ENCODE assay signal across 17 cellular contexts in genomic region chr1:3869751-3870301, GRCh38. TPM values are rescaled to one million over a fixed set of nuclear protein-coding genes. Genes with fewer than 3 reads are reported as not detected.
DNase-seq lines count a peak whose midpoint lies in the region; ATAC-seq, FAIRE-seq and TF ChIP-seq lines count a peak whose summit lies in the region.
"Had no signal": no experiment of that assay in that cellular context is flagged by ENCODE, and none has a peak within 500 bp of the region (broad histone marks: within the 10 kb centered on the region; RNA-seq: fewer than 3 reads in every experiment).

No MANE protein-coding gene starts in this region.

- H3K4me3 Mint-ChIP-seq in activated CD4-positive, alpha-beta T cell treated with anti-CD3 and anti-CD28 coated beads, Interleukin-2, amount 10 ng/mL, durations not matched to agents 24 days and 14 days: no peak overlapping the region
- no peak overlapping the region for H3K4me3 Mint-ChIP-seq in type B pancreatic cell
- H3K4me3 Mint-ChIP-seq: stimulated activated naive CD8-positive, alpha-beta T cell treated with anti-CD3 and anti-CD28 coated beads, Interleukin-15, amount 100 ng/mL, for 72 hours; T-helper 1 cell treated with Interleukin-12 subunit alpha and Interleukin-12 subunit beta and Interleukin-4 antibody, amounts not matched to agents 30 μg/mL and 1 μg/mL, for 36 hours had no signal

- H4K20me1 ChIP-seq in K562 (replicated peaks; ENCODE audit: control insufficient read depth, insufficient read depth, low read length): no peaks in the 10 kb centered on the region

- no peak overlapping the region for H3K56ac ChIP-seq in mesendoderm (ENCODE audit: low read length)

- H3K4me2 ChIP-seq in K562 (ENCODE audit: insufficient read depth, low read length): peak overlapping the region; percentile 46
- no peak overlapping the region for H3K4me2 ChIP-seq in mesendoderm (ENCODE audit: low read length)

- peaks cover 2% of the 10 kb centered on the region; the same call in 1 of the 2 replicates for H3K9me3 ChIP-seq in K562 (replicated peaks; ENCODE audit: control insufficient read depth, insufficient read depth, low read depth, low read length)
- H3K9me3 ChIP-seq: psoas muscle had no signal

- peak overlapping the region; percentile 47; the same call in 1 of the 2 replicates for H2AFZ ChIP-seq in K562 (ENCODE audit: low read depth, low read length)

- CTCF ChIA-PET in K562 (lab: Yijun Ruan, JAX; ENCODE audit: low intra/inter-chr PET ratio): interaction anchor here (2.0 kb wide), 1 partner anchor 12 kb away, joined by 6 read pairs; the partner anchor contains the start of genes CEP104 and DFFB

- TF ChIP-seq CTCF in K562 (IDR thresholded peaks at IDR 0.05 in 2 of 3, conservative IDR thresholded peaks at IDR 0.05 in 1 of 3; ENCODE audit: insufficient read depth in 2 of 3, low read depth in 1 of 3, low read length in 3 of 3): peak; percentile 70 to 84 (median 71)
- no peak for TF ChIP-seq CTCF in type B pancreatic cell (conservative IDR thresholded peaks at IDR 0.05)

- H2BK120ac ChIP-seq in mesendoderm (ENCODE audit: low read depth, low read length): no peak overlapping the region

- H3K23ac ChIP-seq in mesendoderm (ENCODE audit: low read length): no peak overlapping the region

- H3K18ac ChIP-seq in mesendoderm (ENCODE audit: low read length): no peak overlapping the region

- peak; percentile 49 for DNase-seq in D341Med (ENCODE audit: low spot score)
- DNase-seq in NAMALWA (ENCODE audit: low spot score): peak; percentile 36
- DNase-seq in K562 (ENCODE audit: extremely low read depth in 1 of 4, low spot score in 3 of 4): peak; percentile 81 to 93 (median 86)
- peak; percentile 14 for DNase-seq in mesendoderm
- no peak for DNase-seq in activated CD4-positive, alpha-beta T cell treated with anti-CD3 and anti-CD28 coated beads, Interleukin-2, amount 10 ng/mL, durations not matched to agents 24 days and 14 days
- no peak for DNase-seq in type B pancreatic cell (ENCODE audit: extremely low spot score, unreplicated experiment)
- DNase-seq: activated CD4-positive, alpha-beta T cell treated with anti-CD3 and anti-CD28 coated beads, Interleukin-2, amount 50 U/mL, for 1 hour; activated effector memory CD4-positive, alpha-beta T cell treated with Interleukin-2 at 50 U/mL for 16 hours; NCI-H1436; OCI-M1; psoas muscle; stimulated activated naive CD8-positive, alpha-beta T cell treated with anti-CD3 and anti-CD28 coated beads, Interleukin-15, amount 100 ng/mL, for 72 hours had no signal

- intact Hi-C loops in K562 (cut with micrococcal nuclease): loop anchor here (1.0 kb wide), 2 partner anchors 13 to 30 kb away; partner anchors contain the start of genes C1orf174, CEP104 and DFFB
- intact Hi-C loops in activated CD4-positive, alpha-beta T cell treated with anti-CD3 and anti-CD28 coated beads, Interleukin-2, amount 10 ng/mL, durations not matched to agents 24 days and 14 days (cut with micrococcal nuclease): no loop called here

- peaks cover 33% of the 10 kb centered on the region for H3K36me3 Mint-ChIP-seq in activated CD4-positive, alpha-beta T cell treated with anti-CD3 and anti-CD28 coated beads, Interleukin-2, amount 10 ng/mL, durations not matched to agents 24 days and 14 days (ENCODE audit: low read depth)
- peaks cover 15% of the 10 kb centered on the region for H3K36me3 Mint-ChIP-seq in type B pancreatic cell

- POLR2A ChIA-PET in K562 (lab: Yijun Ruan, JAX): interaction anchor here (0.6 to 1.5 kb wide), 9 partner anchors 11 to 224 kb away, joined by 3 to 5 read pairs (median 3); no protein-coding TSS in a partner anchor

- no peaks in the 10 kb centered on the region for H3K9me1 ChIP-seq in K562 (ENCODE audit: control insufficient read depth, insufficient read depth, low read length)

- no peaks in the 10 kb centered on the region for H3K9me3 Mint-ChIP-seq in activated CD4-positive, alpha-beta T cell treated with anti-CD3 and anti-CD28 coated beads, Interleukin-2, amount 10 ng/mL, durations not matched to agents 24 days and 14 days
- no peaks in the 10 kb centered on the region for H3K9me3 Mint-ChIP-seq in type B pancreatic cell

- no peak overlapping the region for H4K5ac ChIP-seq in mesendoderm (ENCODE audit: low read length)

- WGBS in K562 (ENCODE audit: insufficient coverage, low coverage, missing lambda C conversion rate): 22% methylated on average over 18 of the region's 18 CpGs
- no CpG with 5 or more reads among the region's 18 CpGs for whole genome bisulfite sequencing in mesendoderm (ENCODE audit: extremely low coverage, insufficient coverage, low lambda C conversion rate)

- BruUV-seq in K562 (replicated peaks; lab: Mats Ljungman, UMichigan): no TSS peak

- ATAC-seq in K562 (peak; percentile 100), HG02678 (IDR thresholded peaks at IDR 0.05; ENCODE audit: unreplicated experiment) (no peak), HG03108 (IDR thresholded peaks at IDR 0.05; ENCODE audit: unreplicated experiment) (no peak)
- ATAC-seq: psoas muscle; stimulated activated naive CD8-positive, alpha-beta T cell treated with anti-CD3 and anti-CD28 coated beads, Interleukin-15, amount 100 ng/mL, for 72 hours had no signal

- H3K36me3 ChIP-seq in K562 (ENCODE audit: control insufficient read depth, insufficient read depth, low read length) (peaks cover 50% of the 10 kb centered on the region), mesendoderm (ENCODE audit: control insufficient read depth, insufficient read depth, low read length) (no peaks in the 10 kb centered on the region)

- no peak overlapping the region for H4K8ac ChIP-seq in mesendoderm (ENCODE audit: low read depth, low read length)

- no peak overlapping the region for H2BK5ac ChIP-seq in mesendoderm (ENCODE audit: low read length)

- TF ChIP-seq RAD21 in K562 (CRISPR knock-in tag; conservative IDR thresholded peaks at IDR 0.05 in 1 of 2, IDR thresholded peaks at IDR 0.05 in 1 of 2): peak in 1 of 2 experiments; percentile 56; a peak in 2 of 4 replicates

- H3K27ac ChIP-seq in K562 (ENCODE audit: extremely low read depth, low read depth, low read length) (no peak overlapping the region), mesendoderm (ENCODE audit: low read depth, low read length) (no peak overlapping the region)
- H3K27ac ChIP-seq: C4-2B, epithelial cell of prostate, psoas muscle had no signal

- peaks cover 17 to 32% of the 10 kb centered on the region in 2 experiments; a peak in 4 of 5 replicates for H3K4me1 ChIP-seq in K562 (replicated peaks in 1 of 2; ENCODE audit: control insufficient read depth in 2 of 2, insufficient read depth in 2 of 2, low read length in 2 of 2)
- no peaks in the 10 kb centered on the region for H3K4me1 ChIP-seq in mesendoderm (ENCODE audit: control insufficient read depth, low read depth, low read length)
- H3K4me1 ChIP-seq: psoas muscle had no signal

- peak; percentile 99 for FAIRE-seq in K562 (lab: Jason Lieb, UNC)

- H2BK15ac ChIP-seq in mesendoderm (replicated peaks; ENCODE audit: low read depth): no peak overlapping the region

- H3K4me3 ChIP-seq in K562 (no peak overlapping the region), mesendoderm (ENCODE audit: low read length) (no peak overlapping the region)
- H3K4me3 ChIP-seq: psoas muscle had no signal

- no peaks in the 10 kb centered on the region for H3K79me1 ChIP-seq in mesendoderm (ENCODE audit: low read length)

- H3K4ac ChIP-seq in mesendoderm (ENCODE audit: low read depth, low read length): no peak overlapping the region

- H3K27me3 Mint-ChIP-seq in activated CD4-positive, alpha-beta T cell treated with anti-CD3 and anti-CD28 coated beads, Interleukin-2, amount 10 ng/mL, durations not matched to agents 24 days and 14 days: no peaks in the 10 kb centered on the region
- no peaks in the 10 kb centered on the region for H3K27me3 Mint-ChIP-seq in type B pancreatic cell
- H3K27me3 Mint-ChIP-seq: stimulated activated naive CD8-positive, alpha-beta T cell treated with anti-CD3 and anti-CD28 coated beads, Interleukin-15, amount 100 ng/mL, for 72 hours had no signal

- H3K9ac ChIP-seq in K562 (ENCODE audit: insufficient read depth in 1 of 2, low read depth in 2 of 2, low read length in 2 of 2): peak overlapping the region in 1 of 2 experiments; percentile 81; a peak in 2 of 4 replicates
- no peak overlapping the region for H3K9ac ChIP-seq in mesendoderm (ENCODE audit: low read length)

- TF ChIP-seq EP300 in K562 (IDR thresholded peaks at IDR 0.05; ENCODE audit: low read length): peak; percentile 24; the same call in 1 of the 2 replicates

- in situ Hi-C loops in K562 (cut with MboI): no loop called here

- no peak overlapping the region for H3K27ac Mint-ChIP-seq in activated CD4-positive, alpha-beta T cell treated with anti-CD3 and anti-CD28 coated beads, Interleukin-2, amount 10 ng/mL, durations not matched to agents 24 days and 14 days
- no peak overlapping the region for H3K27ac Mint-ChIP-seq in type B pancreatic cell
- H3K27ac Mint-ChIP-seq: stimulated activated naive CD8-positive, alpha-beta T cell treated with anti-CD3 and anti-CD28 coated beads, Interleukin-15, amount 100 ng/mL, for 72 hours; T-helper 1 cell treated with Interleukin-12 subunit alpha and Interleukin-12 subunit beta and Interleukin-4 antibody, amounts not matched to agents 30 μg/mL and 1 μg/mL, for 36 hours had no signal

- no peak for TF ChIP-seq POLR2A in K562 (conservative IDR thresholded peaks at IDR 0.05)

- no peak overlapping the region for H2AK5ac ChIP-seq in mesendoderm (ENCODE audit: low read length)

- H3K79me2 ChIP-seq in K562 (ENCODE audit: control insufficient read depth, insufficient read depth, low read length) (no peaks in the 10 kb centered on the region), mesendoderm (ENCODE audit: control insufficient read depth, insufficient read depth, low read length) (no peaks in the 10 kb centered on the region)

- H3K27me3 ChIP-seq in K562 (ENCODE audit: control insufficient read depth in 2 of 2, insufficient read depth in 2 of 2, low read length in 2 of 2) (no peaks in the 10 kb centered on the region), mesendoderm (ENCODE audit: insufficient read depth, low read length, poor library complexity) (no peaks in the 10 kb centered on the region)

- no peaks in the 10 kb centered on the region for H3K4me1 Mint-ChIP-seq in activated CD4-positive, alpha-beta T cell treated with anti-CD3 and anti-CD28 coated beads, Interleukin-2, amount 10 ng/mL, durations not matched to agents 24 days and 14 days
- H3K4me1 Mint-ChIP-seq in type B pancreatic cell (ENCODE audit: unreplicated experiment): no peaks in the 10 kb centered on the region
- H3K4me1 Mint-ChIP-seq: stimulated activated naive CD8-positive, alpha-beta T cell treated with anti-CD3 and anti-CD28 coated beads, Interleukin-15, amount 100 ng/mL, for 72 hours had no signal

RNA-seq across cellular contexts. Expression of gene DFFB, which starts 12.6 kb away (rescaled TPM):
- 23.2 and 32.8 TPM in 2 replicates for total RNA-seq in K562 (2011; cell fraction: chromatin; rRNA removed; ENCODE audit: low replicate concordance)
- total RNA-seq in K562 (2011; cell fraction: nucleolus; rRNA removed): 22.2 and 24.7 TPM in 2 replicates
- 20.0 and 24.7 TPM in 2 replicates for total RNA-seq in K562 (2011; cell fraction: nucleoplasm; rRNA removed)
- total RNA-seq in K562 (2014; rRNA removed) (10.0 and 15.1 TPM in 2 replicates), K562 (2014; rRNA removed; fragmentation: Illumina TruSeq; extraction: Trizol) (8.3 and 11.2 TPM in 2 replicates), K562 (2015; rRNA removed; fragmentation: Illumina TruSeq; extraction: Trizol) (11.4 and 11.5 TPM in 2 replicates), K562 (2021) (12.7 and 15.0 TPM in 2 replicates), type B pancreatic cell (ENCODE audit: low replicate concordance) (6.8 and 10.6 TPM in 2 replicates)
- polyA plus RNA-seq in K562 (2011; rRNA removed) (13.5 and 14.3 TPM in 2 replicates), K562 (2014; fragmentation: Illumina TruSeq; extraction: Trizol) (10.9 and 12.7 TPM in 2 replicates), K562 (2014; fragmentation: Nextera tagmentation; extraction: Ambion mirVana) (1 to 10 TPM; 2.3 to 6.6 TPM), K562 (2014; rRNA removed) (15.8 and 20.0 TPM in 2 replicates)
- polyA plus RNA-seq in K562 (2011; cell fraction: cytosol; rRNA removed): 15.9 and 16.9 TPM in 2 replicates
- 15.5 and 18.3 TPM in 2 replicates for polyA plus RNA-seq in K562 (2011; cell fraction: nucleus; rRNA removed)
- polyA plus RNA-seq in K562 (2012): 6.4 and 8.6 TPM in 2 replicates
- polyA minus RNA-seq in K562 (2011; rRNA and poly(A)+ RNA removed): 7.4 and 7.7 TPM in 2 replicates
- 6.8 and 12.6 TPM in 2 replicates for polyA minus RNA-seq in K562 (2011; cell fraction: cytosol; rRNA and poly(A)+ RNA removed)
- polyA minus RNA-seq in K562 (2011; cell fraction: nucleus; rRNA and poly(A)+ RNA removed): 8.2 and 10.7 TPM in 2 replicates
- 5.4 TPM for polyA plus RNA-seq in mesendoderm (2013, experiment 1 of 2)
- 5.9 TPM for polyA plus RNA-seq in mesendoderm (2013, experiment 2 of 2)
- 15.0 and 15.9 TPM in 2 replicates for total RNA-seq in activated CD4-positive, alpha-beta T cell treated with anti-CD3 and anti-CD28 coated beads, Interleukin-2, amount 10 ng/mL, durations not matched to agents 24 days and 14 days

RNA-seq across cellular contexts. Expression of gene CEP104, which starts 12.8 kb away (rescaled TPM):
- total RNA-seq in K562 (2011; cell fraction: chromatin; rRNA removed; ENCODE audit: low replicate concordance): 114 and 157 TPM in 2 replicates
- 43.7 and 47.9 TPM in 2 replicates for total RNA-seq in K562 (2011; cell fraction: nucleolus; rRNA removed)
- total RNA-seq in K562 (2011; cell fraction: nucleoplasm; rRNA removed): 54.4 and 64.5 TPM in 2 replicates
- total RNA-seq in K562 (2014; rRNA removed) (42.7 and 54.9 TPM in 2 replicates), K562 (2014; rRNA removed; fragmentation: Illumina TruSeq; extraction: Trizol) (22.3 and 31.9 TPM in 2 replicates), K562 (2015; rRNA removed; fragmentation: Illumina TruSeq; extraction: Trizol) (23.7 and 25.0 TPM in 2 replicates), K562 (2021) (63.4 and 77.7 TPM in 2 replicates), type B pancreatic cell (ENCODE audit: low replicate concordance) (41.9 and 42.3 TPM in 2 replicates)
- polyA plus RNA-seq in K562 (2011; rRNA removed) (42.6 and 45.1 TPM in 2 replicates), K562 (2014; fragmentation: Illumina TruSeq; extraction: Trizol) (44.1 and 53.6 TPM in 2 replicates), K562 (2014; fragmentation: Nextera tagmentation; extraction: Ambion mirVana) (10 to 100 TPM; 11.2 to 13.4 TPM), K562 (2014; rRNA removed) (30.4 and 43.1 TPM in 2 replicates)
- polyA plus RNA-seq in K562 (2011; cell fraction: cytosol; rRNA removed): 27.4 and 28.4 TPM in 2 replicates
- polyA plus RNA-seq in K562 (2011; cell fraction: nucleus; rRNA removed): 66.0 and 75.9 TPM in 2 replicates
- polyA plus RNA-seq in K562 (2012): 27.8 and 44.0 TPM in 2 replicates
- polyA minus RNA-seq in K562 (2011; rRNA and poly(A)+ RNA removed): 59.0 and 86.7 TPM in 2 replicates
- 31.8 and 39.8 TPM in 2 replicates for polyA minus RNA-seq in K562 (2011; cell fraction: cytosol; rRNA and poly(A)+ RNA removed)
- 19.0 and 44.4 TPM in 2 replicates for polyA minus RNA-seq in K562 (2011; cell fraction: nucleus; rRNA and poly(A)+ RNA removed)
- polyA plus RNA-seq in mesendoderm (2013, experiment 1 of 2): 15.6 TPM
- polyA plus RNA-seq in mesendoderm (2013, experiment 2 of 2): 14.2 TPM
- total RNA-seq in activated CD4-positive, alpha-beta T cell treated with anti-CD3 and anti-CD28 coated beads, Interleukin-2, amount 10 ng/mL, durations not matched to agents 24 days and 14 days: 46.2 and 48.1 TPM in 2 replicates

RNA-seq across cellular contexts. Expression of gene C1orf174, which starts 30.2 kb away (rescaled TPM):
- 67.9 and 71.3 TPM in 2 replicates for total RNA-seq in K562 (2011; cell fraction: chromatin; rRNA removed; ENCODE audit: low replicate concordance)
- total RNA-seq in K562 (2011; cell fraction: nucleolus; rRNA removed): 55.2 and 56.6 TPM in 2 replicates
- 62.5 and 62.9 TPM in 2 replicates for total RNA-seq in K562 (2011; cell fraction: nucleoplasm; rRNA removed)
- total RNA-seq in K562 (2014; rRNA removed): 41.6 and 58.8 TPM in 2 replicates
- total RNA-seq in K562 (2014; rRNA removed; fragmentation: Illumina TruSeq; extraction: Trizol): 37.8 and 46.3 TPM in 2 replicates
- 51.0 and 55.6 TPM in 2 replicates for total RNA-seq in K562 (2015; rRNA removed; fragmentation: Illumina TruSeq; extraction: Trizol)
- total RNA-seq in K562 (2021): 38.5 and 40.8 TPM in 2 replicates
- polyA plus RNA-seq in K562 (2011; rRNA removed): 45.4 and 50.7 TPM in 2 replicates
- 54.4 and 66.4 TPM in 2 replicates for polyA plus RNA-seq in K562 (2011; cell fraction: cytosol; rRNA removed)
- 64.9 and 66.7 TPM in 2 replicates for polyA plus RNA-seq in K562 (2011; cell fraction: nucleus; rRNA removed)
- polyA plus RNA-seq in K562 (2012): 27.1 and 50.1 TPM in 2 replicates
- polyA plus RNA-seq in K562 (2014; fragmentation: Illumina TruSeq; extraction: Trizol): 48.5 and 64.9 TPM in 2 replicates
- polyA plus RNA-seq in K562 (2014; fragmentation: Nextera tagmentation; extraction: Ambion mirVana): 10 to 100 TPM; 42.0 to 50.2 TPM
- 43.0 and 54.5 TPM in 2 replicates for polyA plus RNA-seq in K562 (2014; rRNA removed)
- 30.5 and 39.9 TPM in 2 replicates for polyA minus RNA-seq in K562 (2011; rRNA and poly(A)+ RNA removed)
- 24.3 and 27.7 TPM in 2 replicates for polyA minus RNA-seq in K562 (2011; cell fraction: cytosol; rRNA and poly(A)+ RNA removed)
- 11.7 and 18.7 TPM in 2 replicates for polyA minus RNA-seq in K562 (2011; cell fraction: nucleus; rRNA and poly(A)+ RNA removed)
- polyA plus RNA-seq in mesendoderm (2013, experiment 1 of 2): 29.2 TPM
- polyA plus RNA-seq in mesendoderm (2013, experiment 2 of 2): 29.8 TPM
- 50.5 and 51.5 TPM in 2 replicates for total RNA-seq in activated CD4-positive, alpha-beta T cell treated with anti-CD3 and anti-CD28 coated beads, Interleukin-2, amount 10 ng/mL, durations not matched to agents 24 days and 14 days
- 24.7 and 31.4 TPM in 2 replicates for total RNA-seq in type B pancreatic cell (ENCODE audit: low replicate concordance)

Comparison
In these comparisons a context has a peak if more than half of its experiments do, and no peak if none do; other contexts are left out.
1. DNase-seq: peak in D341Med (single experiment), NAMALWA (single experiment), K562 (4 of 4) and mesendoderm (single experiment); none in activated CD4-positive, alpha-beta T cell treated with anti-CD3 and anti-CD28 coated beads, Interleukin-2, amount 10 ng/mL, durations not matched to agents 24 days and 14 days (single experiment) and type B pancreatic cell (single experiment).